Comparison of ENCODE assay signal across 9 cellular contexts in genomic region chr12:80937391-80938238, GRCh38. TPM values are rescaled to one million over a fixed set of nuclear protein-coding genes. Genes with fewer than 3 reads are reported as not detected.
DNase-seq lines count a peak whose midpoint lies in the region; ATAC-seq and TF ChIP-seq lines count a peak whose summit lies in the region.
"Had no signal": no experiment of that assay in that cellular context is flagged by ENCODE, and none has a peak within 500 bp of the region (broad histone marks: within the 10 kb centered on the region; RNA-seq: fewer than 3 reads in every experiment).

LIN7A (minus strand) TSS chr12:80937934; CDS start chr12:80937722, 212 bp downstream.

- peak; percentile 75 for DNase-seq in D341Med (ENCODE audit: low spot score)
- DNase-seq in HuH-7 (ENCODE audit: low spot score), result peak; percentile 56
- DNase-seq in left ventricle myocardium inferior, result peak; percentile 67
- peak; percentile 16 to 89 (median 42) for DNase-seq in posterior cingulate gyrus
- no peak for DNase-seq in stimulated activated effector memory CD8-positive, alpha-beta T cell treated with anti-CD3 and anti-CD28 coated beads, Interleukin-12 subunit alpha, Interleukin-12 subunit beta, amount 100 ng/mL, for 72 hours (ENCODE audit: low spot score in 2 of 2)

- peak within 1 kb of the TSS; percentile 79 for H3K4me3 ChIP-seq in WI38 (ENCODE audit: low read depth, low read length)
- peak within 1 kb of the TSS; percentile 88 for H3K4me3 ChIP-seq in left ventricle myocardium inferior
- H3K4me3 ChIP-seq: K562 had no signal

- H3K9me3 ChIP-seq in left ventricle myocardium inferior (replicated peaks), result no peaks in the 10 kb centered on the region

- intact Hi-C loops in left ventricle myocardium inferior (cut with micrococcal nuclease), result loop anchor here (5.0 kb wide), 1 partner anchor 105 kb away; no protein-coding TSS in a partner anchor
- intact Hi-C loops in posterior cingulate gyrus (cut with DNase I), result no loop called here

- no peaks in the 10 kb centered on the region for H3K36me3 Mint-ChIP-seq in stimulated activated effector memory CD8-positive, alpha-beta T cell treated with anti-CD3 and anti-CD28 coated beads, Interleukin-12 subunit alpha, Interleukin-12 subunit beta, amount 100 ng/mL, for 72 hours

- peak within 1 kb of the TSS; percentile 96 for H3K27ac ChIP-seq in left ventricle myocardium inferior (replicated peaks)

- no peaks in the 10 kb centered on the region for H3K4me1 Mint-ChIP-seq in stimulated activated effector memory CD8-positive, alpha-beta T cell treated with anti-CD3 and anti-CD28 coated beads, Interleukin-12 subunit alpha, Interleukin-12 subunit beta, amount 100 ng/mL, for 72 hours

- no peak for TF ChIP-seq CTCF in WI38 (IDR thresholded peaks at IDR 0.05; ENCODE audit: low read depth, low read length)
- no peak for TF ChIP-seq CTCF in left ventricle myocardium inferior (IDR thresholded peaks at IDR 0.05; ENCODE audit: borderline replicate concordance)

- no peak within 1 kb of the TSS for H3K4me3 Mint-ChIP-seq in stimulated activated effector memory CD8-positive, alpha-beta T cell treated with anti-CD3 and anti-CD28 coated beads, Interleukin-12 subunit alpha, Interleukin-12 subunit beta, amount 100 ng/mL, for 72 hours

- H3K9me3 Mint-ChIP-seq in stimulated activated effector memory CD8-positive, alpha-beta T cell treated with anti-CD3 and anti-CD28 coated beads, Interleukin-12 subunit alpha, Interleukin-12 subunit beta, amount 100 ng/mL, for 72 hours, result peaks cover 14% of the 10 kb centered on the region

- H3K27me3 ChIP-seq in left ventricle myocardium inferior (ENCODE audit: low read depth), result peaks cover 16% of the 10 kb centered on the region

- H3K4me1 ChIP-seq in left ventricle myocardium inferior, result peaks cover 26% of the 10 kb centered on the region

- no peak within 1 kb of the TSS for H3K27ac Mint-ChIP-seq in stimulated activated effector memory CD8-positive, alpha-beta T cell treated with anti-CD3 and anti-CD28 coated beads, Interleukin-12 subunit alpha, Interleukin-12 subunit beta, amount 100 ng/mL, for 72 hours

- ATAC-seq in GM21381 (IDR thresholded peaks at IDR 0.05; ENCODE audit: unreplicated experiment) (peak; percentile 22), HG03565 (IDR thresholded peaks at IDR 0.05; ENCODE audit: unreplicated experiment) (no peak)
- no peak for ATAC-seq in stimulated activated effector memory CD8-positive, alpha-beta T cell treated with anti-CD3 and anti-CD28 coated beads, Interleukin-12 subunit alpha, Interleukin-12 subunit beta, amount 100 ng/mL, for 72 hours
- ATAC-seq: K562 had no signal

- H3K36me3 ChIP-seq in left ventricle myocardium inferior, result no peaks in the 10 kb centered on the region

RNA-seq across cellular contexts. Expression of gene LIN7A, which starts in this region (rescaled TPM):
- total RNA-seq in left ventricle myocardium inferior, result 11.9 TPM
- total RNA-seq: K562 had no signal

Comparison
In these comparisons a context has a peak if more than half of its experiments do, and no peak if none do; other contexts are left out.
1. DNase-seq: peak in D341Med (single experiment), HuH-7 (single experiment), left ventricle myocardium inferior (single experiment) and posterior cingulate gyrus (10 of 10); none in stimulated activated effector memory CD8-positive, alpha-beta T cell treated with anti-CD3 and anti-CD28 coated beads, Interleukin-12 subunit alpha, Interleukin-12 subunit beta, amount 100 ng/mL, for 72 hours (0 of 2).